1 cellular context compared by ENCODE assay signal in genomic region chr7:54796150-54796549, GRCh38.
TF ChIP-seq lines count a peak whose summit lies in the region.

No MANE protein-coding gene starts in this region.

TF ChIP-seq in GM23338, 12 proteins besides CTCF, POLR2A, EP300 and RAD21:
- TF ChIP-seq ZNF462 (CRISPR knock-in tag; IDR thresholded peaks at IDR 0.05) (no peak), JUNB (IDR thresholded peaks at IDR 0.05; ENCODE audit: unreplicated experiment) (no peak), POLR2AphosphoS5 (IDR thresholded peaks at IDR 0.05; ENCODE audit: low read depth) (no peak), NANOG (IDR thresholded peaks at IDR 0.05; ENCODE audit: borderline replicate concordance) (no peak)
